ENCODE assay signal across 24 cellular contexts in the genomic region with DNA sequence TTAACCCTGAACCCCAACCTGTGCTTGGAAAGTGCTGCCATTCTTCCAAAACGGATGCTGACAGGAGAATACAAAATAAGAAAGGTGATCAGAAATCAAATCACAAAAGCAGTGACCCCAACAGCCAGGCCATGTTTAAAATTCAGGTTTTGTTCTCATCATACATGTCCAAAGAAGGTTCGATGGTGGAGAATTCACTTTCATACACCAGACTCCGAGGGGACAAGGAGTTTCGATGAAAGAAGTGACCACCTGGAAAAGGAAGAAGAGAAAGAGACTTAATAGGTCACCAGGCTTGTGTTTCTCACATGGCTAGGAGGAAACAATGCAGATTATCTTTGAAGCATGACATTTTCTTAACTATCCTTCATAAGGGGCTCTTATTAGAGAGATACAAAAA.
"Had no signal": no experiment of that assay in that cellular context is flagged by ENCODE, and none has a peak within 500 bp of the region (broad histone marks: within the 10 kb centered on the region; RNA-seq: fewer than 3 reads in every experiment).

No MANE protein-coding gene starts in this region.

- H3K27ac ChIP-seq: colonic mucosa, epithelial cell of prostate, foreskin keratinocyte, gastroesophageal sphincter, heart left ventricle, hepatocyte, left lung, lower lobe of right lung had no signal

- DNase-seq: colonic mucosa; cortex of kidney; effector CD8-positive, alpha-beta T cell; effector memory CD8-positive, alpha-beta T cell; endodermal cell; erythroblast; foreskin keratinocyte; heart left ventricle; hypothalamus; kidney; kidney glomerular epithelial cell; left colon; left lung; left ventricle myocardium superior; lower lobe of right lung; mesenchymal stem cell; mucosa of descending colon; naive B cell had no signal

- H3K4me1 ChIP-seq: colonic mucosa, foreskin keratinocyte, gastroesophageal sphincter, heart left ventricle, lower lobe of right lung had no signal

- H3K36me3 ChIP-seq: colonic mucosa, gastroesophageal sphincter, heart left ventricle, left lung, lower lobe of right lung had no signal

- H3K27me3 ChIP-seq: colonic mucosa, gastroesophageal sphincter, heart left ventricle, hepatocyte, left lung had no signal

- H3K9me3 ChIP-seq: colonic mucosa, gastroesophageal sphincter, heart left ventricle, left lung, lower lobe of right lung, mucosa of descending colon had no signal

- H3K4me3 ChIP-seq: colonic mucosa, gastroesophageal sphincter, heart left ventricle, hepatocyte, left lung, lower lobe of right lung, mucosa of descending colon had no signal

- H3K4me2 ChIP-seq: hepatocyte had no signal

- H2AFZ ChIP-seq: hepatocyte had no signal

- FAIRE-seq: endometrium, frontal cortex, kidney had no signal

- ATAC-seq: effector memory CD8-positive, alpha-beta T cell; esophagus mucosa; foreskin keratinocyte; gastroesophageal sphincter; heart left ventricle; left colon; left lung; left ventricle myocardium superior; lower lobe of right lung; mucosa of descending colon had no signal

- H3K79me2 ChIP-seq: hepatocyte had no signal
